In the genomic region with DNA sequence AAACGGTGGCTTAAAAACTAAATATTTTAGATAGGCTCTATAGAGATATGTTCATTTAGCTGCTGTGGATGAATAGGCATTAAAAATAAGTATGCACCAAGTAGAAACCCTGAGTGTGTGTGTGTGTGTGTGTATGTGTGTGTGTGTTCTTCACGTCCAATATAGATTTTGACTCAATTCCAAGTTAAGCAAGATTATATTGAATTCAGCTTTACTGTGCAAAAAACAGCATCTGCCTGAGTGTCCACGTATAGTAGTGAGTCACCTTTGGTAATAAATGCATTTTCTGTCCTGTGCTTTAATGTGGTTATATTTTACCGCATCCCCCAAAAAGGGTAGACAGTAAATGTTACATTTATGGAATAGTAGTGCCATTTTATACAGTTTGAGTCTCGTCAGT, we compare ENCODE assay signal across 28 cellular contexts.
A peak's percentile ranks its signal among the peaks of the same experiment; 100 is the strongest.
DNase-seq lines count a peak whose midpoint lies in the region; ATAC-seq, FAIRE-seq and TF ChIP-seq lines count a peak whose summit lies in the region.
"Had no signal": no experiment of that assay in that cellular context is flagged by ENCODE, and none has a peak within 500 bp of the region (broad histone marks: within the 10 kb centered on the region; RNA-seq: fewer than 3 reads in every experiment).

No MANE protein-coding gene starts in this region.

- intact Hi-C loops in right lobe of liver (cut with DNase I) (no loop called here), HepG2 (cut with micrococcal nuclease; ENCODE audit: unreplicated experiment) (no loop called here)
- intact Hi-C loops in CD4-positive, alpha-beta memory T cell (cut with micrococcal nuclease), result no loop called here

- no peak overlapping the region for H3K4me2 ChIP-seq in HepG2 (ENCODE audit: low read depth, low read length)
- H3K4me2 ChIP-seq: PC-9 had no signal

- H3K27me3 ChIP-seq in right lobe of liver, result no peaks in the 10 kb centered on the region
- H3K27me3 ChIP-seq in HepG2 (ENCODE audit: control insufficient read depth in 1 of 2, insufficient read depth in 2 of 2, low read length in 2 of 2), result no peaks in the 10 kb centered on the region
- H3K27me3 ChIP-seq in CD4-positive, alpha-beta memory T cell (ENCODE audit: insufficient read depth, low read length), result no peaks in the 10 kb centered on the region
- H3K27me3 ChIP-seq: esophagus muscularis mucosa, SJSA1, tibial nerve had no signal

- POLR2A ChIA-PET in HepG2 (lab: Yijun Ruan, JAX), result no interaction called here
- POLR2A ChIA-PET in CD4-positive, alpha-beta memory T cell (lab: Charles Lee; ENCODE audit: partially characterized antibody), result no interaction called here

- H3K27me3 Mint-ChIP-seq in T-helper 17 cell, result no peaks in the 10 kb centered on the region
- H3K27me3 Mint-ChIP-seq in CD4-positive, alpha-beta memory T cell, result no peaks in the 10 kb centered on the region
- H3K27me3 Mint-ChIP-seq: activated naive CD8-positive, alpha-beta T cell treated with anti-CD3 and anti-CD28 coated beads for 36 hours; B cell; naive B cell; stimulated activated naive CD8-positive, alpha-beta T cell treated with anti-CD3 and anti-CD28 coated beads, Interleukin-15, Interleukin-2, amounts not matched to agents 100 ng/mL and 50 ng/mL, for 24 hours had no signal

- H3K79me2 ChIP-seq in HepG2 (ENCODE audit: insufficient read depth, low read length), result no peaks in the 10 kb centered on the region

- peaks cover 15% of the 10 kb centered on the region for H3K4me1 Mint-ChIP-seq in T-helper 17 cell
- H3K4me1 Mint-ChIP-seq in CD4-positive, alpha-beta memory T cell, result peaks cover 0 to 13% (median 9%) of the 10 kb centered on the region in 4 donors

- TF ChIP-seq POLR2A in right lobe of liver (IDR thresholded peaks at IDR 0.05), result no peak
- TF ChIP-seq POLR2A in HepG2 (IDR thresholded peaks at IDR 0.05; ENCODE audit: insufficient read depth in 1 of 2, low read depth in 2 of 2, low read length in 2 of 2), result no peak

- CTCF ChIA-PET in HepG2 (lab: Yijun Ruan, JAX; ENCODE audit: low intra/inter-chr PET ratio, low total read pairs), result no interaction called here
- CTCF ChIA-PET in CD4-positive, alpha-beta memory T cell (lab: Charles Lee; ENCODE audit: partially characterized antibody), result interaction anchor here (1.5 to 2.4 kb wide), 2 partner anchors 62 to 404 kb away, joined by 3 to 8 read pairs; no protein-coding TSS in a partner anchor

- H3K4me1 ChIP-seq in right lobe of liver, result peaks cover 0 to 11% (median 0%) of the 10 kb centered on the region in 4 donors
- H3K4me1 ChIP-seq in HepG2 (ENCODE audit: insufficient read depth, low read length), result no peaks in the 10 kb centered on the region
- no peaks in the 10 kb centered on the region for H3K4me1 ChIP-seq in CD4-positive, alpha-beta memory T cell (ENCODE audit: insufficient read depth, low read length)
- H3K4me1 ChIP-seq: esophagus muscularis mucosa, tibial nerve had no signal

- TF ChIP-seq EP300 in HepG2 (IDR thresholded peaks at IDR 0.05; ENCODE audit: low read depth in 2 of 2, low read length in 2 of 2) (no peak), HepG2 (CRISPR knock-in tag; IDR thresholded peaks at IDR 0.05; ENCODE audit: borderline replicate concordance) (no peak)

- TF ChIP-seq CTCF in right lobe of liver (IDR thresholded peaks at IDR 0.05), result no peak
- no peak for TF ChIP-seq CTCF in HepG2 (CRISPR knock-in tag; IDR thresholded peaks at IDR 0.05)
- TF ChIP-seq CTCF in fibroblast of villous mesenchyme (IDR thresholded peaks at IDR 0.05; ENCODE audit: insufficient read depth, low read depth, low read length), result no peak

- no TSS peak for BruUV-seq in HepG2 (replicated peaks; lab: Mats Ljungman, UMichigan)

- no peak for TF ChIP-seq RAD21 in HepG2 (CRISPR knock-in tag; IDR thresholded peaks at IDR 0.05)

- H3K36me3 ChIP-seq in right lobe of liver, result peaks cover 0 to 12% (median 7%) of the 10 kb centered on the region in 4 donors
- peaks cover 3 to 37% of the 10 kb centered on the region in 2 experiments; a peak in 4 of 5 replicates for H3K36me3 ChIP-seq in HepG2 (replicated peaks in 1 of 2; ENCODE audit: control insufficient read depth in 1 of 2, insufficient read depth in 2 of 2, low read length in 2 of 2)
- peaks cover 10% of the 10 kb centered on the region for H3K36me3 ChIP-seq in CD4-positive, alpha-beta memory T cell (ENCODE audit: insufficient read depth, low read length)

- H3K4me3 Mint-ChIP-seq in T-helper 17 cell, result no peak overlapping the region
- H3K4me3 Mint-ChIP-seq in CD4-positive, alpha-beta memory T cell, result no peak overlapping the region
- H3K4me3 Mint-ChIP-seq: activated naive CD8-positive, alpha-beta T cell treated with anti-CD3 and anti-CD28 coated beads for 36 hours; B cell; naive B cell; stimulated activated naive CD8-positive, alpha-beta T cell treated with anti-CD3 and anti-CD28 coated beads, Interleukin-15, Interleukin-2, amounts not matched to agents 100 ng/mL and 50 ng/mL, for 24 hours had no signal

- H3K27ac ChIP-seq in right lobe of liver (no peak overlapping the region), HepG2 (ENCODE audit: extremely low read length, insufficient read depth, low read length) (no peak overlapping the region)
- no peak overlapping the region for H3K27ac ChIP-seq in CD4-positive, alpha-beta memory T cell (ENCODE audit: low read depth, low read length)
- H3K27ac ChIP-seq: esophagus muscularis mucosa, PC-9, tibial nerve had no signal

- no peak for FAIRE-seq in HepG2 (lab: Jason Lieb, UNC)
- FAIRE-seq: A204.1, colon, D721Med had no signal

- H3K9me3 Mint-ChIP-seq in CD4-positive, alpha-beta memory T cell, result no peaks in the 10 kb centered on the region
- H3K9me3 Mint-ChIP-seq: activated naive CD8-positive, alpha-beta T cell treated with anti-CD3 and anti-CD28 coated beads for 36 hours; naive B cell; stimulated activated naive CD8-positive, alpha-beta T cell treated with anti-CD3 and anti-CD28 coated beads, Interleukin-15, Interleukin-2, amounts not matched to agents 100 ng/mL and 50 ng/mL, for 24 hours had no signal

- H3K9me3 ChIP-seq in right lobe of liver, result no peaks in the 10 kb centered on the region
- H3K9me3 ChIP-seq in HepG2 (ENCODE audit: low read length), result no peaks in the 10 kb centered on the region
- no peaks in the 10 kb centered on the region for H3K9me3 ChIP-seq in T-helper 17 cell (ENCODE audit: control insufficient read depth, low read length, poor library complexity, severe bottlenecking)
- no peaks in the 10 kb centered on the region for H3K9me3 ChIP-seq in CD4-positive, alpha-beta memory T cell (ENCODE audit: control insufficient read depth in 1 of 2, low read length in 2 of 2)
- H3K9me3 ChIP-seq: esophagus muscularis mucosa, SJSA1, tibial nerve had no signal

- ATAC-seq in right lobe of liver, result peak; percentile 20 to 60 (median 54)
- no peak for ATAC-seq in HepG2
- ATAC-seq in T-helper 17 cell, result no peak
- no peak for ATAC-seq in activated CD4-positive, CD25-positive, alpha-beta regulatory T cell treated with anti-CD3 and anti-CD28 coated beads, Interleukin-2, amount 50 U/mL, for 24 hours

- DNase-seq in right lobe of liver (no peak), HepG2 (ENCODE audit: low spot score) (no peak), T-helper 17 cell (no peak), fibroblast of villous mesenchyme (ENCODE audit: low read depth) (peak; percentile 69), LoVo (ENCODE audit: low spot score) (no peak), RKO (ENCODE audit: low spot score) (no peak)
- no peak for DNase-seq in CD4-positive, alpha-beta memory T cell
- DNase-seq: activated CD4-positive, alpha-beta T cell treated with anti-CD3 and anti-CD28 coated beads, Interleukin-2, amount 50 U/mL, for 4 hours; activated CD8-positive, alpha-beta memory T cell treated with anti-CD3 and anti-CD28 coated beads, Interleukin-2, amount 50 U/mL, for 4 hours; activated naive CD8-positive, alpha-beta T cell treated with anti-CD3 and anti-CD28 coated beads for 36 hours; effector memory CD4-positive, alpha-beta T cell; mammary epithelial cell; naive B cell; NCI-H1092; NCI-H1930; NCI-H345; occipital lobe; PC-9; stimulated activated CD4-positive, alpha-beta T cell treated with anti-CD3 and anti-CD28 coated beads, Interleukin-4, amount 100 ng/mL, for 24 hours had no signal

- in situ Hi-C loops in HepG2 (cut with HindIII; ENCODE audit: extremely low pct_ligation_motif_present, low pct_unique_long_range_greater_than_20kb), result no loop called here

- H3K36me3 Mint-ChIP-seq in T-helper 17 cell (ENCODE audit: low read depth), result peaks cover 3% of the 10 kb centered on the region
- H3K36me3 Mint-ChIP-seq in CD4-positive, alpha-beta memory T cell, result peaks cover 29 to 31% of the 10 kb centered on the region in 2 donors

- WGBS in right lobe of liver (ENCODE audit: insufficient coverage, low coverage, low lambda C conversion rate, missing lambda C conversion rate), result 54% methylated on average over 5 of the region's 5 CpGs
- WGBS in HepG2 (ENCODE audit: low lambda C conversion rate), result 99% methylated on average over 5 of the region's 5 CpGs

- H3K4me3 ChIP-seq in right lobe of liver (no peak overlapping the region), HepG2 (replicated peaks in 1 of 3; ENCODE audit: insufficient read depth in 1 of 3, low read depth in 2 of 3, low read length in 3 of 3) (no peak overlapping the region), fibroblast of villous mesenchyme (ENCODE audit: low read depth, low read length) (no peak overlapping the region)
- no peak overlapping the region for H3K4me3 ChIP-seq in CD4-positive, alpha-beta memory T cell (ENCODE audit: low read length in 2 of 2)
- H3K4me3 ChIP-seq: esophagus muscularis mucosa, PC-9, SJSA1, tibial nerve had no signal

- H3K27ac Mint-ChIP-seq in T-helper 17 cell, result peak overlapping the region; percentile 30
- no peak overlapping the region for H3K27ac Mint-ChIP-seq in CD4-positive, alpha-beta memory T cell
- H3K27ac Mint-ChIP-seq: activated naive CD8-positive, alpha-beta T cell treated with anti-CD3 and anti-CD28 coated beads for 36 hours; B cell; stimulated activated naive CD8-positive, alpha-beta T cell treated with anti-CD3 and anti-CD28 coated beads, Interleukin-15, Interleukin-2, amounts not matched to agents 100 ng/mL and 50 ng/mL, for 24 hours had no signal

- no peak overlapping the region for H2AFZ ChIP-seq in HepG2 (ENCODE audit: low read length)
- H2AFZ ChIP-seq: PC-9 had no signal

- no peaks in the 10 kb centered on the region for H4K20me1 ChIP-seq in HepG2 (ENCODE audit: insufficient read depth, low read length)

- no peak overlapping the region for H3K9ac ChIP-seq in HepG2 (ENCODE audit: insufficient read depth, low read depth, low read length)

TF ChIP-seq in HepG2, 621 proteins besides CTCF, POLR2A, EP300 and RAD21 (continues in another document):
- TF ChIP-seq ZNF263 (CRISPR knock-in tag; IDR thresholded peaks at IDR 0.05), result no peak
- no peak for TF ChIP-seq FOXJ3 (CRISPR knock-in tag; IDR thresholded peaks at IDR 0.05; ENCODE audit: borderline replicate concordance)
- TF ChIP-seq CENPX (CRISPR knock-in tag; IDR thresholded peaks at IDR 0.05), result no peak

Comparison
In these comparisons a context has a peak if more than half of its experiments do, and no peak if none do; other contexts are left out.
1. ATAC-seq: peak in right lobe of liver (4 of 4); none in HepG2 (single experiment), T-helper 17 cell (single experiment) and activated CD4-positive, CD25-positive, alpha-beta regulatory T cell treated with anti-CD3 and anti-CD28 coated beads, Interleukin-2, amount 50 U/mL, for 24 hours (0 of 2).